In genomic region chr10:86536294-86536861, GRCh38 we compare ENCODE assay signal across 7 cellular contexts. TPM values are rescaled to one million over a fixed set of nuclear protein-coding genes. Genes with fewer than 3 reads are reported as not detected.
A peak's percentile ranks its signal among the peaks of the same experiment; 100 is the strongest.
DNase-seq lines count a peak whose midpoint lies in the region; ATAC-seq and TF ChIP-seq lines count a peak whose summit lies in the region.

No MANE protein-coding gene starts in this region.

- H3K27me3 Mint-ChIP-seq in T-cell (no peaks in the 10 kb centered on the region), naive B cell (peaks cover 12 to 61% (median 19%) of the 10 kb centered on the region in 3 donors)

- H3K9me3 Mint-ChIP-seq in T-cell (no peaks in the 10 kb centered on the region), naive B cell (peaks cover 0 to 4% (median 3%) of the 10 kb centered on the region in 7 donors)

- peaks cover 0 to 10% (median 6%) of the 10 kb centered on the region in 4 donors for H3K4me1 ChIP-seq in tibial artery

- peaks cover 26 to 31% (median 30%) of the 10 kb centered on the region in 3 donors for H3K4me1 Mint-ChIP-seq in T-cell
- H3K4me1 Mint-ChIP-seq in naive B cell = peaks cover 15 to 26% (median 19%) of the 10 kb centered on the region in 3 donors

- H3K9me3 ChIP-seq in tibial artery = no peaks in the 10 kb centered on the region

- peak overlapping the region; percentile 88 to 93 for H3K27ac Mint-ChIP-seq in T-cell
- H3K27ac Mint-ChIP-seq in naive B cell = peak overlapping the region in 3 of 6 donors; percentile 56 to 78 (median 76)

- intact Hi-C loops in tibial artery (cut with DNase I; ENCODE audit: low total_unique reads) = no loop called here
- intact Hi-C loops in posterior vena cava (cut with DNase I) = no loop called here

- POLR2A ChIA-PET in T-cell (lab: Charles Lee) = no interaction called here

- peak; percentile 44 to 76 (median 57) for DNase-seq in T-cell
- DNase-seq in activated naive CD4-positive, alpha-beta T cell treated with Interleukin-2 at 50 U/mL for 16 hours = peak; percentile 51
- DNase-seq in naive B cell = peak; percentile 24
- no peak for DNase-seq in tibial artery
- no peak for DNase-seq in posterior vena cava (ENCODE audit: low spot score)

- H3K27me3 ChIP-seq in tibial artery = no peaks in the 10 kb centered on the region

- CTCF ChIA-PET in T-cell (lab: Charles Lee) = interaction anchor here in 1 of 2 donors (1.2 kb wide), 1 partner anchor 136 kb away, joined by 3 read pairs; no protein-coding TSS in a partner anchor

- H3K36me3 ChIP-seq in tibial artery = no peaks in the 10 kb centered on the region

- H3K36me3 Mint-ChIP-seq in T-cell = no peaks in the 10 kb centered on the region
- peaks cover 0 to 7% of the 10 kb centered on the region in 2 donors for H3K36me3 Mint-ChIP-seq in naive B cell

- peak overlapping the region; percentile 45 to 59 for H3K4me3 ChIP-seq in tibial artery

- TF ChIP-seq CTCF in tibial artery (IDR thresholded peaks at IDR 0.05) = no peak

- H3K4me3 Mint-ChIP-seq in T-cell = peak overlapping the region; percentile 74 to 78 (median 75)
- peak overlapping the region; percentile 75 to 89 (median 82) for H3K4me3 Mint-ChIP-seq in naive B cell

- peak; percentile 81 to 93 (median 89) for ATAC-seq in T-cell (replicated peaks in 1 of 4)
- peak; percentile 58 to 69 for ATAC-seq in naive B cell (ENCODE audit: low read depth in 2 of 2)
- ATAC-seq in GM21723 (IDR thresholded peaks at IDR 0.05; ENCODE audit: unreplicated experiment) = no peak
- ATAC-seq in GM18873 (IDR thresholded peaks at IDR 0.05; ENCODE audit: low FRiP score, unreplicated experiment) = no peak

- H3K27ac ChIP-seq in tibial artery = no peak overlapping the region

RNA-seq across cellular contexts. Expression of gene WAPL, which starts 14.8 kb away (rescaled TPM):
- 10 to 100 TPM; 43.2 to 46.5 (median 44.8) TPM for total RNA-seq in T-cell
- polyA plus RNA-seq in naive B cell (ENCODE audit: low read depth in 6 of 6) = 10 to 100 TPM; 19.7 to 40.0 (median 32.7) TPM
- total RNA-seq in posterior vena cava = 10 to 100 TPM; 28.1 to 30.2 TPM

Comparison
In these comparisons a context has a peak if more than half of its experiments do, and no peak if none do; other contexts are left out.
1. ATAC-seq: peak in T-cell (4 of 4) and naive B cell (2 of 2); none in GM21723 (single experiment) and GM18873 (single experiment).
2. DNase-seq: peak in T-cell (34 of 34), activated naive CD4-positive, alpha-beta T cell treated with Interleukin-2 at 50 U/mL for 16 hours (single experiment) and naive B cell (single experiment); none in tibial artery (0 of 2) and posterior vena cava (single experiment).